In genomic region chr6:142605922-142606321, GRCh38 we compare ENCODE assay signal across 11 cellular contexts.
DNase-seq lines count a peak whose midpoint lies in the region; TF ChIP-seq lines count a peak whose summit lies in the region.
"Had no signal": no experiment of that assay in that cellular context is flagged by ENCODE, and none has a peak within 500 bp of the region (broad histone marks: within the 10 kb centered on the region; RNA-seq: fewer than 3 reads in every experiment).

No MANE protein-coding gene starts in this region.

- CTCF ChIA-PET in BJ (lab: Yijun Ruan, JAX): no interaction called here

- peak; percentile 14 for DNase-seq in BJ (ENCODE audit: low read depth)
- peak; percentile 84 for DNase-seq in LHCN-M2 (ENCODE audit: low read depth)
- DNase-seq in astrocyte of the hippocampus (ENCODE audit: low read depth, low spot score): peak; percentile 50
- peak; percentile 79 for DNase-seq in iris pigment epithelial cell (ENCODE audit: low read depth)
- no peak for DNase-seq in DMS53 (lab: John Stamatoyannopoulos, UW)
- no peak for DNase-seq in NCI-H1694 (lab: John Stamatoyannopoulos, UW)
- DNase-seq in SHP77 treated with DMSO at 0.1 percent for 48 hours (lab: John Stamatoyannopoulos, UW): no peak
- DNase-seq in NCI-H82 (lab: John Stamatoyannopoulos, UW): no peak
- DNase-seq: KBM-7 had no signal

- no peak for TF ChIP-seq CTCF in BJ (IDR thresholded peaks at IDR 0.05; ENCODE audit: insufficient read depth, low read depth, low read length)

- H3K4me3 ChIP-seq in BJ (ENCODE audit: low read depth, low read length): no peak overlapping the region
- H3K4me3 ChIP-seq: coronary artery had no signal

- H3K36me3 ChIP-seq in BJ (ENCODE audit: control insufficient read depth, insufficient read depth, low read length): no peaks in the 10 kb centered on the region
- H3K36me3 ChIP-seq: neutrophil had no signal

- peaks cover 4% of the 10 kb centered on the region for H3K27me3 ChIP-seq in BJ (ENCODE audit: control insufficient read depth, insufficient read depth, low read length)
- H3K27me3 ChIP-seq: neutrophil had no signal

- POLR2A ChIA-PET in BJ (lab: Charles Lee): no interaction called here

Comparison
In these comparisons a context has a peak if more than half of its experiments do, and no peak if none do; other contexts are left out.
1. DNase-seq: peak in BJ (single experiment), LHCN-M2 (single experiment), astrocyte of the hippocampus (single experiment) and iris pigment epithelial cell (single experiment); none in DMS53 (single experiment), NCI-H1694 (single experiment), SHP77 treated with DMSO at 0.1 percent for 48 hours (single experiment) and NCI-H82 (single experiment).